In the genomic region with DNA sequence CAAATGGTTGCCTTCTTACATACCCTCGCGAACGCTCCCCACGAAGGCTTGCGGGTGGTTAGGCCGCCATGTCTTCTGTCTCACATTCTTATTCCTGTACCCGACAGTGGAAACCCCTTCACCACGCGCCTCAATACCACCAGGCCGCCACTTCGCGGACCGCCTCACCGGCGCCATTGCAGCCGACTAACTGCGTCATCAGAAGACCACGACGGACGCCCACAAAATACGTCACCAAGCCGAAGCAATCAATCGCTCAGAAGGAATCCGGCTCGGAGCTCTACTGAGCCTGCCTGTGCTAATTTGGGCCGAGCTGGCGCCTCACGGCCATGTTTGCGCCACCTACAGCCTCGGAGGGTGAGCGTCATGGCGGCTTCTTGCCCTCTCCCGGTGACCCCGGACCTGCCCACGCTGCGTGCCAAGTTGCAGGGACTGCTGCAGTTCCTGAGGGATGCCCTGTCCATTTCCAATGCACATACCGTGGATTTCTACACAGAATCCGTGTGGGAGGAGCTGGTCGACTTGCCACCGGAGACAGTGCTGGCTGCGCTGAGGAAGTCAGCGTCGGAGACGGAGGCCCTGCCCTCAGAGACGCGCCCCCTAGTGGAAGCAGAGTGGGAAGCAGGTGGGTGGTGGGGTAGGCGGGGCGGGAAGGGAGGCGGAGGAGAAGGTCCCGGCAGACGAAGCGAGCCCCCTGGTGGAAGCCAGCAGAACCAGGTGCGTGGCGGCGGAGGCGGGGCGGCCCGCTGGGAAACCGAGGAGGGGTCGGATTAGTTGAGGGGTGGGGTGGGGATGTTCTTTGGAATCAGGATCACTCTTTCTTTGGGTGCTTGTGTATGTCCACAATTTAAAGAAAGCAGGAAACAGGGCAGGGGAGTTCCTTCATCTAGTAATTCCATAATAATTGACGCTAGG, we compare ENCODE assay signal across 1 cellular context.
A peak's percentile ranks its signal among the peaks of the same experiment; 100 is the strongest.
TF ChIP-seq lines count a peak whose summit lies in the region.

Gene CCDC59, minus strand, starts transcription at position 188 of the 915 bp plus-strand sequence. Its CDS starts 11 bp downstream, at position 177.
A gene with protein sequence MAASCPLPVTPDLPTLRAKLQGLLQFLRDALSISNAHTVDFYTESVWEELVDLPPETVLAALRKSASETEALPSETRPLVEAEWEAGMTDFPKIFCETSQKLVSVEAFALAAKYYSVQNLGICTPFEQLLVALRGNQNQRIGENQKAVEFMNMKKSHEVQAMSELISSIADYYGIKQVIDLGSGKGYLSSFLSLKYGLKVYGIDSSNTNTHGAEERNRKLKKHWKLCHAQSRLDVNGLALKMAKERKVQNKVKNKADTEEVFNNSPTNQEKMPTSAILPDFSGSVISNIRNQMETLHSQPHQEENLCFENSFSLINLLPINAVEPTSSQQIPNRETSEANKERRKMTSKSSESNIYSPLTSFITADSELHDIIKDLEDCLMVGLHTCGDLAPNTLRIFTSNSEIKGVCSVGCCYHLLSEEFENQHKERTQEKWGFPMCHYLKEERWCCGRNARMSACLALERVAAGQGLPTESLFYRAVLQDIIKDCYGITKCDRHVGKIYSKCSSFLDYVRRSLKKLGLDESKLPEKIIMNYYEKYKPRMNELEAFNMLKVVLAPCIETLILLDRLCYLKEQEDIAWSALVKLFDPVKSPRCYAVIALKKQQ (plus strand): TSS at position 330 of the 915 bp plus-strand sequence. CDS start 37 bp downstream, at position 367.

TF ChIP-seq in HepG2, 621 proteins besides CTCF, POLR2A, EP300 and RAD21 (continued from another document and continues in another):
- TF ChIP-seq FOXP1 (IDR thresholded peaks at IDR 0.05) (no peak), FOXP1 (CRISPR knock-in tag; IDR thresholded peaks at IDR 0.05) (no peak), ATF7-NPFF (CRISPR knock-in tag; IDR thresholded peaks at IDR 0.05; ENCODE audit: low read depth) (peak; percentile 78; the same call in 1 of the 2 replicates), RELA (CRISPR knock-in tag; IDR thresholded peaks at IDR 0.05) (peak; percentile 41; the same call in 1 of the 2 replicates), SOX6 (IDR thresholded peaks at IDR 0.05) (no peak), SOX6 (CRISPR knock-in tag; IDR thresholded peaks at IDR 0.05) (peak; percentile 86), ZNF431 (CRISPR knock-in tag; IDR thresholded peaks at IDR 0.05; ENCODE audit: borderline replicate concordance, low read depth) (peak; percentile 85), REPIN1 (CRISPR knock-in tag; IDR thresholded peaks at IDR 0.05; ENCODE audit: borderline replicate concordance, low read depth) (peak; percentile 96), ZNF879 (CRISPR knock-in tag; IDR thresholded peaks at IDR 0.05) (no peak), ZNF704 (CRISPR knock-in tag; IDR thresholded peaks at IDR 0.05; ENCODE audit: borderline replicate concordance) (peak; percentile 93; the same call in 1 of the 2 replicates), ZBTB42 (CRISPR knock-in tag; IDR thresholded peaks at IDR 0.05) (0 out of 2 replicates have a peak, but pooled peaks have one; percentile 29), YEATS4 (CRISPR knock-in tag; IDR thresholded peaks at IDR 0.05; ENCODE audit: borderline replicate concordance) (peak; percentile 88), CEBPG (CRISPR knock-in tag; IDR thresholded peaks at IDR 0.05) (peak; percentile 71), SP5 (CRISPR knock-in tag; IDR thresholded peaks at IDR 0.05; ENCODE audit: borderline replicate concordance, low read depth) (peak; percentile 9; the same call in 1 of the 2 replicates), HNF4G (IDR thresholded peaks at IDR 0.05; ENCODE audit: borderline replicate concordance, low read depth, low read length) (no peak), HNF4G (CRISPR knock-in tag; IDR thresholded peaks at IDR 0.05; ENCODE audit: borderline replicate concordance, low read depth) (0 out of 2 replicates have a peak, but pooled peaks have one; percentile 67), ZNF616 (CRISPR knock-in tag; IDR thresholded peaks at IDR 0.05; ENCODE audit: low read depth) (peak; percentile 83; the same call in 1 of the 2 replicates), ZBTB46 (CRISPR knock-in tag; IDR thresholded peaks at IDR 0.05; ENCODE audit: borderline replicate concordance) (no peak), TGIF2 (CRISPR knock-in tag; IDR thresholded peaks at IDR 0.05) (peak; percentile 91), CAMTA2 (CRISPR knock-in tag; IDR thresholded peaks at IDR 0.05; ENCODE audit: borderline replicate concordance) (no peak), PLSCR1 (CRISPR knock-in tag; IDR thresholded peaks at IDR 0.05; ENCODE audit: borderline replicate concordance) (no peak), SIX4 (CRISPR knock-in tag; IDR thresholded peaks at IDR 0.05) (peak; percentile 69), ATF7 (IDR thresholded peaks at IDR 0.05) (0 out of 2 replicates have a peak, but pooled peaks have one; percentile 51), ATF7 (CRISPR knock-in tag; IDR thresholded peaks at IDR 0.05) (peak; percentile 66), MIXL1 (CRISPR knock-in tag; IDR thresholded peaks at IDR 0.05) (peak; percentile 99), ZNF253 (CRISPR knock-in tag; IDR thresholded peaks at IDR 0.05; ENCODE audit: borderline replicate concordance) (peak; percentile 88; the same call in 1 of the 2 replicates), GABPB1 (CRISPR knock-in tag; IDR thresholded peaks at IDR 0.05) (peak; percentile 89), NFIC (IDR thresholded peaks at IDR 0.05; ENCODE audit: low read length) (0 out of 2 replicates have a peak, but pooled peaks have one; percentile 21), ZBTB38 (CRISPR knock-in tag; IDR thresholded peaks at IDR 0.05) (peak; percentile 89), ISL2 (CRISPR knock-in tag; IDR thresholded peaks at IDR 0.05) (peak; percentile 91), ZBTB25 (CRISPR knock-in tag; IDR thresholded peaks at IDR 0.05) (peak; percentile 97)
- TF ChIP-seq, protein P1, sequence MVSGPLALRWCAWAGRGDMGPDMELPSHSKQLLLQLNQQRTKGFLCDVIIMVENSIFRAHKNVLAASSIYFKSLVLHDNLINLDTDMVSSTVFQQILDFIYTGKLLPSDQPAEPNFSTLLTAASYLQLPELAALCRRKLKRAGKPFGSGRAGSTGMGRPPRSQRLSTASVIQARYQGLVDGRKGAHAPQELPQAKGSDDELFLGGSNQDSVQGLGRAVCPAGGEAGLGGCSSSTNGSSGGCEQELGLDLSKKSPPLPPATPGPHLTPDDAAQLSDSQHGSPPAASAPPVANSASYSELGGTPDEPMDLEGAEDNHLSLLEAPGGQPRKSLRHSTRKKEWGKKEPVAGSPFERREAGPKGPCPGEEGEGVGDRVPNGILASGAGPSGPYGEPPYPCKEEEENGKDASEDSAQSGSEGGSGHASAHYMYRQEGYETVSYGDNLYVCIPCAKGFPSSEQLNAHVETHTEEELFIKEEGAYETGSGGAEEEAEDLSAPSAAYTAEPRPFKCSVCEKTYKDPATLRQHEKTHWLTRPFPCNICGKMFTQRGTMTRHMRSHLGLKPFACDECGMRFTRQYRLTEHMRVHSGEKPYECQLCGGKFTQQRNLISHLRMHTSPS (CRISPR knock-in tag; IDR thresholded peaks at IDR 0.05; ENCODE audit: low read depth) = peak; percentile 73; the same call in 1 of the 2 replicates
- TF ChIP-seq, protein P2, sequence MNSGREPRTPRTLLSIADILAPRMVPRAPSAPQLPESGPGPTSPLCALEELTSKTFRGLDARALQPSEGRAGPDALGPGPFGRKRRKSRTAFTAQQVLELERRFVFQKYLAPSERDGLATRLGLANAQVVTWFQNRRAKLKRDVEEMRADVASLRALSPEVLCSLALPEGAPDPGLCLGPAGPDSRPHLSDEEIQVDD (CRISPR knock-in tag; IDR thresholded peaks at IDR 0.05; ENCODE audit: borderline replicate concordance) = peak; percentile 89
- TF ChIP-seq, protein P3, sequence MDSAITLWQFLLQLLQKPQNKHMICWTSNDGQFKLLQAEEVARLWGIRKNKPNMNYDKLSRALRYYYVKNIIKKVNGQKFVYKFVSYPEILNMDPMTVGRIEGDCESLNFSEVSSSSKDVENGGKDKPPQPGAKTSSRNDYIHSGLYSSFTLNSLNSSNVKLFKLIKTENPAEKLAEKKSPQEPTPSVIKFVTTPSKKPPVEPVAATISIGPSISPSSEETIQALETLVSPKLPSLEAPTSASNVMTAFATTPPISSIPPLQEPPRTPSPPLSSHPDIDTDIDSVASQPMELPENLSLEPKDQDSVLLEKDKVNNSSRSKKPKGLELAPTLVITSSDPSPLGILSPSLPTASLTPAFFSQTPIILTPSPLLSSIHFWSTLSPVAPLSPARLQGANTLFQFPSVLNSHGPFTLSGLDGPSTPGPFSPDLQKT (CRISPR knock-in tag; IDR thresholded peaks at IDR 0.05; ENCODE audit: borderline replicate concordance) = peak; percentile 59; the same call in 1 of the 2 replicates
- TF ChIP-seq, protein P4, sequence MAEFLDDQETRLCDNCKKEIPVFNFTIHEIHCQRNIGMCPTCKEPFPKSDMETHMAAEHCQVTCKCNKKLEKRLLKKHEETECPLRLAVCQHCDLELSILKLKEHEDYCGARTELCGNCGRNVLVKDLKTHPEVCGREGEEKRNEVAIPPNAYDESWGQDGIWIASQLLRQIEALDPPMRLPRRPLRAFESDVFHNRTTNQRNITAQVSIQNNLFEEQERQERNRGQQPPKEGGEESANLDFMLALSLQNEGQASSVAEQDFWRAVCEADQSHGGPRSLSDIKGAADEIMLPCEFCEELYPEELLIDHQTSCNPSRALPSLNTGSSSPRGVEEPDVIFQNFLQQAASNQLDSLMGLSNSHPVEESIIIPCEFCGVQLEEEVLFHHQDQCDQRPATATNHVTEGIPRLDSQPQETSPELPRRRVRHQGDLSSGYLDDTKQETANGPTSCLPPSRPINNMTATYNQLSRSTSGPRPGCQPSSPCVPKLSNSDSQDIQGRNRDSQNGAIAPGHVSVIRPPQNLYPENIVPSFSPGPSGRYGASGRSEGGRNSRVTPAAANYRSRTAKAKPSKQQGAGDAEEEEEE (CRISPR knock-in tag; IDR thresholded peaks at IDR 0.05; ENCODE audit: borderline replicate concordance) = peak; percentile 88; the same call in 1 of the 2 replicates
- TF ChIP-seq, protein P5, sequence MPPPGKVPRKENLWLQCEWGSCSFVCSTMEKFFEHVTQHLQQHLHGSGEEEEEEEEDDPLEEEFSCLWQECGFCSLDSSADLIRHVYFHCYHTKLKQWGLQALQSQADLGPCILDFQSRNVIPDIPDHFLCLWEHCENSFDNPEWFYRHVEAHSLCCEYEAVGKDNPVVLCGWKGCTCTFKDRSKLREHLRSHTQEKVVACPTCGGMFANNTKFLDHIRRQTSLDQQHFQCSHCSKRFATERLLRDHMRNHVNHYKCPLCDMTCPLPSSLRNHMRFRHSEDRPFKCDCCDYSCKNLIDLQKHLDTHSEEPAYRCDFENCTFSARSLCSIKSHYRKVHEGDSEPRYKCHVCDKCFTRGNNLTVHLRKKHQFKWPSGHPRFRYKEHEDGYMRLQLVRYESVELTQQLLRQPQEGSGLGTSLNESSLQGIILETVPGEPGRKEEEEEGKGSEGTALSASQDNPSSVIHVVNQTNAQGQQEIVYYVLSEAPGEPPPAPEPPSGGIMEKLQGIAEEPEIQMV (CRISPR knock-in tag; IDR thresholded peaks at IDR 0.05; ENCODE audit: low read depth) = peak; percentile 96
- TF ChIP-seq, protein P6, sequence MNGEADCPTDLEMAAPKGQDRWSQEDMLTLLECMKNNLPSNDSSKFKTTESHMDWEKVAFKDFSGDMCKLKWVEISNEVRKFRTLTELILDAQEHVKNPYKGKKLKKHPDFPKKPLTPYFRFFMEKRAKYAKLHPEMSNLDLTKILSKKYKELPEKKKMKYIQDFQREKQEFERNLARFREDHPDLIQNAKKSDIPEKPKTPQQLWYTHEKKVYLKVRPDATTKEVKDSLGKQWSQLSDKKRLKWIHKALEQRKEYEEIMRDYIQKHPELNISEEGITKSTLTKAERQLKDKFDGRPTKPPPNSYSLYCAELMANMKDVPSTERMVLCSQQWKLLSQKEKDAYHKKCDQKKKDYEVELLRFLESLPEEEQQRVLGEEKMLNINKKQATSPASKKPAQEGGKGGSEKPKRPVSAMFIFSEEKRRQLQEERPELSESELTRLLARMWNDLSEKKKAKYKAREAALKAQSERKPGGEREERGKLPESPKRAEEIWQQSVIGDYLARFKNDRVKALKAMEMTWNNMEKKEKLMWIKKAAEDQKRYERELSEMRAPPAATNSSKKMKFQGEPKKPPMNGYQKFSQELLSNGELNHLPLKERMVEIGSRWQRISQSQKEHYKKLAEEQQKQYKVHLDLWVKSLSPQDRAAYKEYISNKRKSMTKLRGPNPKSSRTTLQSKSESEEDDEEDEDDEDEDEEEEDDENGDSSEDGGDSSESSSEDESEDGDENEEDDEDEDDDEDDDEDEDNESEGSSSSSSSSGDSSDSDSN (CRISPR knock-in tag; IDR thresholded peaks at IDR 0.05) = peak; percentile 77
